Comparison of ENCODE assay signal across 8 cellular contexts in the genomic region with DNA sequence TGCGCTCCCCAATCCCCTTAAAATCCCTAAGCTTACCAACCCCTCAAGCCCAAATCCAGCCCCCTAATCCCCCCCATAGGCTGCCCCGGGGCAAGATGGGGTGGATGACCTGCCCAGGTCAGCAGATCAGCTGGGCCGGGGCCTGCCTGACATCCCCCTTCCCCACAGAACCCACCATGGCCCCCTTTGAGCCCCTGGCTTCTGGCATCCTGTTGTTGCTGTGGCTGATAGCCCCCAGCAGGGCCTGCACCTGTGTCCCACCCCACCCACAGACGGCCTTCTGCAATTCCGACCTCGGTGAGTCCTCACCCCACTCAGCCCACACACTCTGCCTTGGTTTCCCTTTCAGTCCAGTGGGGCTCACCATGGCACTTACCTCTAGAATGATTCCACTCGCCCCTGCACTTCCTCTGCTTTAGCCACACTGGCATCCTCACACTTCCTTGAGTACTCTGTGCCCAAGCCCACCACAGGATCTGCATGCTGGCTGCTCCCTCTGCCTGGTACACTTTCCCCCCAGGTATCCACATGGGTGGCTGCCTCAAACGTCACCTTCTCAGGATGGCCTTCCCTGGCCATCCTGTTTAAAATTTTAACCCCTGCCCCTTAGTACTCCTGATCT. TPM values are rescaled to one million over a fixed set of nuclear protein-coding genes. Genes with fewer than 3 reads are reported as not detected.
DNase-seq lines count a peak whose midpoint lies in the region; ATAC-seq, FAIRE-seq and TF ChIP-seq lines count a peak whose summit lies in the region.

No MANE protein-coding gene starts in this region.

- H3K4me1 ChIP-seq in muscle layer of duodenum (ENCODE audit: control insufficient read depth in 1 of 2, insufficient read depth in 2 of 2, low read length in 2 of 2), result peaks cover 5 to 6% of the 10 kb centered on the region in 2 donors

- TF ChIP-seq CTCF in 22Rv1 (IDR thresholded peaks at IDR 0.05), result no peak
- TF ChIP-seq CTCF in bronchial epithelial cell (IDR thresholded peaks at IDR 0.05; ENCODE audit: insufficient read depth, low read length, severe bottlenecking), result no peak

- H3K27me3 ChIP-seq in bronchial epithelial cell (ENCODE audit: control insufficient read depth, insufficient read depth, low read length) (no peaks in the 10 kb centered on the region), muscle layer of duodenum (ENCODE audit: low read depth, low read length) (no peaks in the 10 kb centered on the region)

- H3K4me3 ChIP-seq in bronchial epithelial cell (ENCODE audit: low read depth, low read length) (peak overlapping the region; percentile 53), muscle layer of duodenum (ENCODE audit: low read depth in 1 of 2, low read length in 2 of 2) (peak overlapping the region; percentile 52 to 55)

- peak overlapping the region; percentile 65 for H3K27ac ChIP-seq in 22Rv1
- peak overlapping the region; percentile 63 for H3K27ac ChIP-seq in muscle layer of duodenum (ENCODE audit: low read length)

- H3K36me3 ChIP-seq in bronchial epithelial cell (ENCODE audit: control insufficient read depth, insufficient read depth, low read length) (no peaks in the 10 kb centered on the region), muscle layer of duodenum (ENCODE audit: control insufficient read depth in 1 of 2, insufficient read depth in 2 of 2, low read length in 2 of 2) (peaks cover 0 to 12% of the 10 kb centered on the region in 2 donors)

- no peaks in the 10 kb centered on the region for H3K9me3 ChIP-seq in muscle layer of duodenum (ENCODE audit: control insufficient read depth in 1 of 2, low read length in 2 of 2)

- peak; percentile 50 for FAIRE-seq in GM18507 (lab: Jason Lieb, UNC)
- FAIRE-seq in bronchial epithelial cell (lab: Jason Lieb, UNC), result no peak

- DNase-seq in GM18507 (ENCODE audit: extremely low spot score, insufficient read length, low read depth) (no peak), bronchial epithelial cell (ENCODE audit: low read depth) (no peak), OCI-M2 (lab: John Stamatoyannopoulos, UW; ENCODE audit: unreplicated experiment) (no peak), NCI-H2227 (lab: John Stamatoyannopoulos, UW; ENCODE audit: unreplicated experiment) (no peak)

- ATAC-seq in HG02763 (IDR thresholded peaks at IDR 0.05; ENCODE audit: unreplicated experiment) (no peak), GM19395 (IDR thresholded peaks at IDR 0.05; ENCODE audit: unreplicated experiment) (no peak)

RNA-seq across cellular contexts. Expression of a gene that starts 1.1 kb away (rescaled TPM):
- 32.0 and 57.1 TPM in 2 replicates for total RNA-seq in bronchial epithelial cell

RNA-seq across cellular contexts. Expression of a gene that starts 22.3 kb away (rescaled TPM):
- 9.2 and 10.6 TPM in 2 replicates for total RNA-seq in bronchial epithelial cell

RNA-seq across cellular contexts. Expression of a gene that starts 36.3 kb away (rescaled TPM):
- 0.26 TPM in 1 of 2 replicates, not detected in the other for total RNA-seq in bronchial epithelial cell

RNA-seq across cellular contexts. Expression of a gene that starts 46.4 kb away (rescaled TPM):
- under 0.01 and 0.26 TPM in 2 replicates for total RNA-seq in bronchial epithelial cell
